In the genomic region with DNA sequence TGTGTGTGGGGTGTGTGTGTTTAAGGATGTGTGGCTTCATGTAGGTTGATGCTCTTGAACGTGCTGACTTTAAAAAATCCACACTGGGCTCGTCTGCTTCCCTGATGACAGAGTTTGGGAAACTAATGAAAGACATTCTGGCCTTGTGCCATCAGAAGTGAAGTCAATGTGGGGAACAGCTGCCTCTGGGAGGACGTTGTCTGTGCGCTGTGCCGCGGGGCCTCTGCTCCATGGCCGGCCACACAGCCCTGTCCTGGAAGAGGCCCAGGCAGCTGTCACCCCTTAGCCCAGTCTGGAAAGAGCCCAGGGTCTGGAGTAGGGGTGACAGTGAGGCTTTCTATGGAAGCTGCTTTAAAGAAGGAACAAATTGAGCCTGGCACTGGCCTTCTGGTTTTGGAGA, we compare ENCODE assay signal across 11 cellular contexts.
DNase-seq lines count a peak whose midpoint lies in the region; ATAC-seq, FAIRE-seq and TF ChIP-seq lines count a peak whose summit lies in the region.
"Had no signal": no experiment of that assay in that cellular context is flagged by ENCODE, and none has a peak within 500 bp of the region (broad histone marks: within the 10 kb centered on the region; RNA-seq: fewer than 3 reads in every experiment).

No MANE protein-coding gene starts in this region.

- H3K9ac ChIP-seq in SK-N-SH = no peak overlapping the region

- H3F3A ChIP-seq in SK-N-SH (replicated peaks; ENCODE audit: insufficient read depth) = no peaks in the 10 kb centered on the region

- CTCF ChIA-PET in SK-N-SH (lab: Yijun Ruan, JAX) = interaction anchor here (1.0 to 1.3 kb wide), 4 partner anchors 20 to 225 kb away, joined by 3 to 4 read pairs (median 3); partner anchors contain the start of gene SH3RF3

- H3K27me3 ChIP-seq in SK-N-SH (ENCODE audit: insufficient read depth) (no peaks in the 10 kb centered on the region), heart left ventricle (no peaks in the 10 kb centered on the region), spleen (replicated peaks in 1 of 7) (no peaks in the 10 kb centered on the region)

- TF ChIP-seq POLR2A in heart left ventricle (IDR thresholded peaks at IDR 0.05) = no peak
- TF ChIP-seq POLR2A in spleen (IDR thresholded peaks at IDR 0.05) = no peak
- no peak for TF ChIP-seq POLR2A in H54 (IDR thresholded peaks at IDR 0.05; ENCODE audit: low read depth, low read length)

- H3K4me3 ChIP-seq in SK-N-SH (ENCODE audit: low read depth in 2 of 2, low read length in 1 of 2) = no peak overlapping the region
- H3K4me3 ChIP-seq in heart left ventricle = no peak overlapping the region
- H3K4me3 ChIP-seq in spleen = no peak overlapping the region

- no peak for TF ChIP-seq RAD21 in SK-N-SH (IDR thresholded peaks at IDR 0.05; ENCODE audit: low read length)

- DNase-seq in NCI-H1092 treated with DMSO at 0.1 percent for 48 hours (lab: John Stamatoyannopoulos, UW) = peak; percentile 10
- DNase-seq in NCI-H1092 (lab: John Stamatoyannopoulos, UW) = no peak
- DNase-seq in SK-N-SH = peak; percentile 79
- DNase-seq in heart left ventricle = peak; percentile 53 to 78 (median 72)
- DNase-seq in spleen = peak; percentile 69
- DNase-seq in iPS-NIHi7 (ENCODE audit: extremely low spot score) = no peak
- DNase-seq in T1000 (lab: John Stamatoyannopoulos, UW) = no peak
- DNase-seq in H54 (ENCODE audit: insufficient read length, low spot score) = no peak
- DNase-seq: 8988T; activated T-cell treated with anti-CD3 and anti-CD28 coated beads, Interleukin-2, amount 50 U/mL, for 1 hour; NK-92 treated with Interleukin-12 subunit alpha and Interleukin-12 subunit beta, amount 100 ng/mL, for 24 hours had no signal

- H3K4me1 ChIP-seq in SK-N-SH (ENCODE audit: control insufficient read depth in 1 of 2, insufficient read depth in 2 of 2, low read depth in 1 of 2, low read length in 1 of 2) (peaks cover 0 to 47% of the 10 kb centered on the region in 2 experiments; a peak in 1 of 4 replicates), heart left ventricle (peaks cover 7 to 53% (median 31%) of the 10 kb centered on the region in 12 donors), spleen (peaks cover 0 to 23% (median 5%) of the 10 kb centered on the region in 6 donors)

- H3K4me2 ChIP-seq in SK-N-SH = no peak overlapping the region

- POLR2A ChIA-PET in SK-N-SH (lab: Yijun Ruan, JAX) = interaction anchor here (2.1 kb wide), 1 partner anchor 113 kb away, joined by 5 read pairs; no protein-coding TSS in a partner anchor

- H3K9me3 ChIP-seq in SK-N-SH (no peaks in the 10 kb centered on the region), heart left ventricle (no peaks in the 10 kb centered on the region), spleen (no peaks in the 10 kb centered on the region)

- ATAC-seq in heart left ventricle = peak; percentile 70 to 90 (median 80)

- FAIRE-seq in H54 (lab: Jason Lieb, UNC) = no peak

- H3K9me2 ChIP-seq in SK-N-SH = no peaks in the 10 kb centered on the region

- peaks cover 29% of the 10 kb centered on the region for H4K20me1 ChIP-seq in SK-N-SH (ENCODE audit: insufficient read depth)

- TF ChIP-seq CTCF in SK-N-SH (IDR thresholded peaks at IDR 0.05) = no peak
- no peak for TF ChIP-seq CTCF in heart left ventricle (IDR thresholded peaks at IDR 0.05)
- no peak for TF ChIP-seq CTCF in spleen (IDR thresholded peaks at IDR 0.05 in 8 of 11, conservative IDR thresholded peaks at IDR 0.05 in 3 of 11)

- H3K36me3 ChIP-seq in SK-N-SH (replicated peaks in 1 of 2; ENCODE audit: control insufficient read depth in 1 of 2, insufficient read depth in 2 of 2, low read length in 1 of 2) = no peaks in the 10 kb centered on the region
- no peaks in the 10 kb centered on the region for H3K36me3 ChIP-seq in heart left ventricle
- H3K36me3 ChIP-seq in spleen = no peaks in the 10 kb centered on the region

- intact Hi-C loops in heart left ventricle (cut with DNase I) (loop anchor here in 6 of 10 donors (2.0 to 10.0 kb wide), 7 partner anchors 32 to 212 kb away; partner anchors contain the start of gene SH3RF3 (in 2 of the 6)), spleen (cut with DNase I; ENCODE audit: low total_unique reads) (no loop called here)

- peaks cover 16% of the 10 kb centered on the region for H3K79me2 ChIP-seq in SK-N-SH (ENCODE audit: insufficient read depth)

- 38% methylated on average over 5 of the region's 7 CpGs for whole genome bisulfite sequencing in SK-N-SH (ENCODE audit: low lambda C conversion rate)
- 8 to 23% (median 14%) methylated on average over 6 to 7 of the region's 7 CpGs for WGBS in heart left ventricle, 4 donors
- 34 to 70% (median 63%) methylated on average over 3 to 7 of the region's 7 CpGs for WGBS in spleen, 5 donors

- no peak overlapping the region for H2AFZ ChIP-seq in SK-N-SH (ENCODE audit: low read depth)

- no peak for TF ChIP-seq EP300 in SK-N-SH (IDR thresholded peaks at IDR 0.05; ENCODE audit: borderline replicate concordance in 1 of 2, low read depth in 1 of 2, low read length in 1 of 2)

- H3K27ac ChIP-seq in SK-N-SH (ENCODE audit: low read depth in 2 of 2, low read length in 1 of 2) (peak overlapping the region in 1 of 2 experiments; percentile 68; a peak in 2 of 4 replicates), heart left ventricle (peak overlapping the region in 3 of 12 donors; percentile 6 to 48 (median 24)), spleen (no peak overlapping the region)

TF ChIP-seq in SK-N-SH, 30 proteins besides CTCF, POLR2A, EP300 and RAD21:
- TF ChIP-seq MEF2A (IDR thresholded peaks at IDR 0.05; ENCODE audit: borderline replicate concordance, low read depth) (no peak), POLR2AphosphoS5 (IDR thresholded peaks at IDR 0.05; ENCODE audit: low read depth, low read length) (no peak), ZBTB33 (IDR thresholded peaks at IDR 0.05; ENCODE audit: borderline replicate concordance, low read depth) (no peak), TCF12 (IDR thresholded peaks at IDR 0.05) (no peak), YY1 (IDR thresholded peaks at IDR 0.05; ENCODE audit: low read depth) (no peak), NRF1 (IDR thresholded peaks at IDR 0.05; ENCODE audit: low read depth, low read length) (no peak)
- TF ChIP-seq, protein P1, sequence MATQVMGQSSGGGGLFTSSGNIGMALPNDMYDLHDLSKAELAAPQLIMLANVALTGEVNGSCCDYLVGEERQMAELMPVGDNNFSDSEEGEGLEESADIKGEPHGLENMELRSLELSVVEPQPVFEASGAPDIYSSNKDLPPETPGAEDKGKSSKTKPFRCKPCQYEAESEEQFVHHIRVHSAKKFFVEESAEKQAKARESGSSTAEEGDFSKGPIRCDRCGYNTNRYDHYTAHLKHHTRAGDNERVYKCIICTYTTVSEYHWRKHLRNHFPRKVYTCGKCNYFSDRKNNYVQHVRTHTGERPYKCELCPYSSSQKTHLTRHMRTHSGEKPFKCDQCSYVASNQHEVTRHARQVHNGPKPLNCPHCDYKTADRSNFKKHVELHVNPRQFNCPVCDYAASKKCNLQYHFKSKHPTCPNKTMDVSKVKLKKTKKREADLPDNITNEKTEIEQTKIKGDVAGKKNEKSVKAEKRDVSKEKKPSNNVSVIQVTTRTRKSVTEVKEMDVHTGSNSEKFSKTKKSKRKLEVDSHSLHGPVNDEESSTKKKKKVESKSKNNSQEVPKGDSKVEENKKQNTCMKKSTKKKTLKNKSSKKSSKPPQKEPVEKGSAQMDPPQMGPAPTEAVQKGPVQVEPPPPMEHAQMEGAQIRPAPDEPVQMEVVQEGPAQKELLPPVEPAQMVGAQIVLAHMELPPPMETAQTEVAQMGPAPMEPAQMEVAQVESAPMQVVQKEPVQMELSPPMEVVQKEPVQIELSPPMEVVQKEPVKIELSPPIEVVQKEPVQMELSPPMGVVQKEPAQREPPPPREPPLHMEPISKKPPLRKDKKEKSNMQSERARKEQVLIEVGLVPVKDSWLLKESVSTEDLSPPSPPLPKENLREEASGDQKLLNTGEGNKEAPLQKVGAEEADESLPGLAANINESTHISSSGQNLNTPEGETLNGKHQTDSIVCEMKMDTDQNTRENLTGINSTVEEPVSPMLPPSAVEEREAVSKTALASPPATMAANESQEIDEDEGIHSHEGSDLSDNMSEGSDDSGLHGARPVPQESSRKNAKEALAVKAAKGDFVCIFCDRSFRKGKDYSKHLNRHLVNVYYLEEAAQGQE (IDR thresholded peaks at IDR 0.05; ENCODE audit: low read depth, low read length) = no peak
TF ChIP-seq in SK-N-SH: peak in this region for 0.

Comparison
In these comparisons a context has a peak if more than half of its experiments do, and no peak if none do; other contexts are left out.
1. DNase-seq: peak in NCI-H1092 treated with DMSO at 0.1 percent for 48 hours (single experiment), SK-N-SH (single experiment), heart left ventricle (5 of 5) and spleen (single experiment); none in NCI-H1092 (single experiment), iPS-NIHi7 (single experiment), T1000 (single experiment) and H54 (single experiment).